8 cellular contexts compared by ENCODE assay signal in genomic region chr4:159077702-159078495, GRCh38. TPM values are rescaled to one million over a fixed set of nuclear protein-coding genes. Genes with fewer than 3 reads are reported as not detected.
DNase-seq lines count a peak whose midpoint lies in the region; ATAC-seq and TF ChIP-seq lines count a peak whose summit lies in the region.

No MANE protein-coding gene starts in this region.

- intact Hi-C loops in upper lobe of right lung (cut with DNase I) = no loop called here

- H4K8ac ChIP-seq in H9 (replicated peaks; ENCODE audit: insufficient read length, low read depth, low read length) = no peak overlapping the region

- no peak overlapping the region for H2BK15ac ChIP-seq in H9 (ENCODE audit: low read depth, low read length)

- H3K4me2 ChIP-seq in H9 (ENCODE audit: insufficient read depth, insufficient read length, low read length) = no peak overlapping the region

- peaks cover 8% of the 10 kb centered on the region for H3K36me3 Mint-ChIP-seq in activated naive CD8-positive, alpha-beta T cell treated with anti-CD3 and anti-CD28 coated beads for 36 hours
- no peaks in the 10 kb centered on the region; a peak in 1 of 7 replicates for H3K36me3 Mint-ChIP-seq in H9 (ENCODE audit: insufficient read depth in 1 of 3, low read depth in 3 of 3)

- no peak overlapping the region for H2BK5ac ChIP-seq in H9 (ENCODE audit: insufficient read length, low read length)

- no peak overlapping the region for H2BK20ac ChIP-seq in H9 (ENCODE audit: low read depth, low read length, poor library complexity, severe bottlenecking)

- H3K79me2 ChIP-seq in H9 (ENCODE audit: insufficient read depth, low read length) = no peaks in the 10 kb centered on the region

- no peaks in the 10 kb centered on the region for H3K27me3 Mint-ChIP-seq in activated naive CD8-positive, alpha-beta T cell treated with anti-CD3 and anti-CD28 coated beads for 36 hours
- no peaks in the 10 kb centered on the region for H3K27me3 Mint-ChIP-seq in H9 (ENCODE audit: low read depth)

- H3K27me3 ChIP-seq in upper lobe of right lung = no peaks in the 10 kb centered on the region
- H3K27me3 ChIP-seq in H9 (ENCODE audit: insufficient read depth, low read length) = no peaks in the 10 kb centered on the region

- no peak overlapping the region for H4K5ac ChIP-seq in H9 (ENCODE audit: insufficient read length, low read depth, low read length)

- H3K14ac ChIP-seq in H9 (ENCODE audit: insufficient read depth, low read length) = no peak overlapping the region

- H3K9me3 Mint-ChIP-seq in activated naive CD8-positive, alpha-beta T cell treated with anti-CD3 and anti-CD28 coated beads for 36 hours = peaks cover 2% of the 10 kb centered on the region
- H3K9me3 Mint-ChIP-seq in H9 = peaks cover 3 to 6% of the 10 kb centered on the region in 2 experiments; a peak in 4 of 5 replicates

- H3K36me3 ChIP-seq in upper lobe of right lung = no peaks in the 10 kb centered on the region

- no peak overlapping the region for H2BK120ac ChIP-seq in H9 (ENCODE audit: low read depth, low read length, poor library complexity, severe bottlenecking)

- peak overlapping the region; percentile 88 for H3K27ac Mint-ChIP-seq in activated naive CD8-positive, alpha-beta T cell treated with anti-CD3 and anti-CD28 coated beads for 36 hours
- no peak overlapping the region for H3K27ac Mint-ChIP-seq in H9

- DNase-seq in COLO829 (ENCODE audit: low spot score) (peak; percentile 96), upper lobe of right lung (no peak), superior temporal gyrus (ENCODE audit: extremely low spot score) (no peak), RKO (ENCODE audit: low spot score) (no peak), H9 (no peak)
- no peak for DNase-seq in activated naive CD8-positive, alpha-beta T cell treated with anti-CD3 and anti-CD28 coated beads for 36 hours

- no peak overlapping the region for H3K27ac ChIP-seq in upper lobe of right lung
- no peak overlapping the region for H3K27ac ChIP-seq in H9 (ENCODE audit: insufficient read length, low read depth, low read length)

- no peak overlapping the region for H3K56ac ChIP-seq in H9 (ENCODE audit: insufficient read length, low read depth, low read length)

- no peak overlapping the region for H4K91ac ChIP-seq in H9 (ENCODE audit: insufficient read length, low read depth, low read length)

- H3K9me3 ChIP-seq in upper lobe of right lung = no peaks in the 10 kb centered on the region
- no peaks in the 10 kb centered on the region for H3K9me3 ChIP-seq in H9 (ENCODE audit: control insufficient read depth, low read depth, low read length)

- H2AK5ac ChIP-seq in H9 (ENCODE audit: insufficient read length, low read length) = no peak overlapping the region

- H3K4me3 ChIP-seq in upper lobe of right lung = peak overlapping the region; percentile 15

- peak overlapping the region; percentile 10 for H3K4me3 Mint-ChIP-seq in activated naive CD8-positive, alpha-beta T cell treated with anti-CD3 and anti-CD28 coated beads for 36 hours
- no peak overlapping the region for H3K4me3 Mint-ChIP-seq in H9

- no peak overlapping the region for H2BK12ac ChIP-seq in H9 (ENCODE audit: insufficient read length, low read depth, low read length)

- no peak overlapping the region for H3T11ph ChIP-seq in H9 (ENCODE audit: low read length)

- H3K4me1 ChIP-seq in upper lobe of right lung = no peaks in the 10 kb centered on the region
- no peaks in the 10 kb centered on the region for H3K4me1 ChIP-seq in H9 (ENCODE audit: insufficient read depth, low read length)

- H3K4ac ChIP-seq in H9 (ENCODE audit: low read depth, low read length) = no peak overlapping the region

- TF ChIP-seq CTCF in upper lobe of right lung (IDR thresholded peaks at IDR 0.05) = no peak
- no peak for TF ChIP-seq CTCF in H9 (conservative IDR thresholded peaks at IDR 0.05)

- no peaks in the 10 kb centered on the region for H3K23me2 ChIP-seq in H9 (ENCODE audit: insufficient read length, low read depth, low read length, poor library complexity, severe bottlenecking)

- WGBS in H9 (ENCODE audit: extremely low coverage, insufficient read length, low lambda C conversion rate) = no CpG with 5 or more reads among the region's 6 CpGs

- H2AFZ ChIP-seq in H9 (ENCODE audit: low read length) = no peak overlapping the region

- H3K23ac ChIP-seq in H9 (ENCODE audit: insufficient read length, low read depth, low read length) = no peak overlapping the region

- H4K20me1 ChIP-seq in H9 (ENCODE audit: control insufficient read depth, insufficient read depth, insufficient read length) = no peaks in the 10 kb centered on the region

- H3K9ac ChIP-seq in H9 (ENCODE audit: extremely low read depth, insufficient read length, low read length) = no peak overlapping the region

- peak; percentile 89 for ATAC-seq in GM19397 (IDR thresholded peaks at IDR 0.05; ENCODE audit: unreplicated experiment)
- peak; percentile 98 for ATAC-seq in HG03354 (IDR thresholded peaks at IDR 0.05; ENCODE audit: poor library complexity, severe bottlenecking, unreplicated experiment)
- ATAC-seq in upper lobe of right lung = no peak

- H3K4me1 Mint-ChIP-seq in activated naive CD8-positive, alpha-beta T cell treated with anti-CD3 and anti-CD28 coated beads for 36 hours = peaks cover 32% of the 10 kb centered on the region
- H3K4me1 Mint-ChIP-seq in H9 = peaks cover 5 to 6% of the 10 kb centered on the region in 2 experiments

- no peaks in the 10 kb centered on the region for H3K79me1 ChIP-seq in H9 (ENCODE audit: insufficient read depth, low read depth, low read length, poor library complexity, severe bottlenecking)

- H3K18ac ChIP-seq in H9 (ENCODE audit: insufficient read length, low read depth, low read length) = no peak overlapping the region

RNA-seq across cellular contexts. Expression of gene RAPGEF2, which starts 25.0 kb away (rescaled TPM):
- 10 to 100 TPM; 19.2 to 22.7 TPM for total RNA-seq in activated naive CD8-positive, alpha-beta T cell treated with anti-CD3 and anti-CD28 coated beads for 36 hours
- total RNA-seq in upper lobe of right lung (61.3 TPM), H9 (2021) (33.8 and 37.1 TPM in 2 replicates)
